In the genomic region with DNA sequence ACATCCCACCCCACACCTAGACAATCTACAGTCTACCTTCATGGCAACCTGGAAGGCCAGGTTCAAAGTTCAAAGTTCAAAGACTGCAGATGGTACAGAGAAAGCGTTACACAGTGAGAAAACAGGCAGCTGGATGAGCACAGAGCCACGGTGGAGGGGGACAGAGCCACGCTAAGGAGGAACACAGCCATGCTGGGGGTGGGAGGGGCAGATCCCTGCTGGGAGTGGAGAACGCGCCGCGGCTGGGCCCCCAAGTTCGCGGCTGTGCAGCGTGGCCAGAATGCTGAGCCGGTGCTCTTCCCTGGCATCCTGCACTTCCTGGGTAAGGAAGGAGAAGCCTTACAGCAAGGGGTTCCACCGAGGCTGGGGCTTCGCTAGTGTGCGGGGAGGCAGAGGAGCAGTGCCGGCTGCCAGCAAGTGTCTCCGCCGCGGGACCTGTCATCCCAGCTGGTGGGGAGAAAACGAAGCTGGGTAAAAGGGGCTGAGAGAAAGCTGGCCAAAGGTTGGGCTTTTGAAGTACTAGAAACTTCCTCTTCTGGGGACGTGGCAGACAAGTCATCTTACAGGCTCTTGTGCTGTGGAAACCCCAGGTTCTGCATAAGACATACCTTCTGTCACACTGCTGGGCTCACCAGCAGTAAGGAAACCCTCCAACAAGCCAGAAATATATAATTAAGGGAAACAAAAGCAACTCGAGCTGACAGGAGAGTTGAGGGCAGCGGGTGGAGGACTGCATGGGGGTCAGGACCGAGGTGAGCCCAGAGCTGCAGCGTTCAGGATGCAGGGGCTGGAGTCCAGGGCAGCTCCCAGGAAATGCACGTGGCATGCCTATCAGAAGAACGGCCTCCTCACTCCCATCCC, we compare ENCODE assay signal across 9 cellular contexts.
DNase-seq lines count a peak whose midpoint lies in the region; ATAC-seq, FAIRE-seq and TF ChIP-seq lines count a peak whose summit lies in the region.
"Had no signal": no experiment of that assay in that cellular context is flagged by ENCODE, and none has a peak within 500 bp of the region (broad histone marks: within the 10 kb centered on the region; RNA-seq: fewer than 3 reads in every experiment).

No MANE protein-coding gene starts in this region.

- whole genome bisulfite sequencing in HepG2 (ENCODE audit: low lambda C conversion rate), result 22% methylated on average over 24 of the region's 26 CpGs
- WGBS in tibial nerve, 2 donors, result 32 to 45% methylated on average over 26 of the region's 26 CpGs

- BruUV-seq in HepG2 (replicated peaks; lab: Mats Ljungman, UMichigan), result no TSS peak

- peak overlapping the region; percentile 58 for H3K4me3 Mint-ChIP-seq in activated naive CD4-positive, alpha-beta T cell treated with anti-CD3 and anti-CD28 coated beads for 36 hours

- peak; percentile 84 for ATAC-seq in HepG2
- ATAC-seq in GM21515 (IDR thresholded peaks at IDR 0.05; ENCODE audit: unreplicated experiment), result no peak
- no peak for ATAC-seq in GM18861 (IDR thresholded peaks at IDR 0.05; ENCODE audit: unreplicated experiment)

- H3K9me3 Mint-ChIP-seq in activated naive CD4-positive, alpha-beta T cell treated with anti-CD3 and anti-CD28 coated beads for 36 hours, result no peaks in the 10 kb centered on the region

- peak; percentile 47 for FAIRE-seq in HepG2 (lab: Jason Lieb, UNC)

- no peaks in the 10 kb centered on the region for H3K36me3 ChIP-seq in HepG2 (replicated peaks in 1 of 2; ENCODE audit: control insufficient read depth in 1 of 2, insufficient read depth in 2 of 2, low read length in 2 of 2)
- peaks cover 0 to 6% (median 0%) of the 10 kb centered on the region in 3 donors for H3K36me3 ChIP-seq in tibial nerve

- POLR2A ChIA-PET in HepG2 (lab: Yijun Ruan, JAX), result interaction anchor here (1.8 kb wide), 1 partner anchor 11 kb away, joined by 8 read pairs; no protein-coding TSS in a partner anchor

- H3K79me2 ChIP-seq in HepG2 (ENCODE audit: insufficient read depth, low read length), result peaks cover 33% of the 10 kb centered on the region

- peaks cover 9% of the 10 kb centered on the region for H3K27me3 Mint-ChIP-seq in activated naive CD4-positive, alpha-beta T cell treated with anti-CD3 and anti-CD28 coated beads for 36 hours (ENCODE audit: low read depth)

- H3K27ac Mint-ChIP-seq in activated naive CD4-positive, alpha-beta T cell treated with anti-CD3 and anti-CD28 coated beads for 36 hours, result peak overlapping the region; percentile 82

- in situ Hi-C loops in HepG2 (cut with HindIII; ENCODE audit: extremely low pct_ligation_motif_present, low pct_unique_long_range_greater_than_20kb), result no loop called here

- H3K9me3 ChIP-seq in HepG2 (ENCODE audit: low read length), result no peaks in the 10 kb centered on the region
- no peaks in the 10 kb centered on the region for H3K9me3 ChIP-seq in tibial nerve

- H3K27ac ChIP-seq in HepG2 (ENCODE audit: extremely low read length, insufficient read depth, low read length) (peak overlapping the region; percentile 15), tibial nerve (peak overlapping the region in 3 of 4 donors; percentile 46 to 65 (median 64))

- H3K4me1 Mint-ChIP-seq in activated naive CD4-positive, alpha-beta T cell treated with anti-CD3 and anti-CD28 coated beads for 36 hours (ENCODE audit: low read depth), result peaks cover 60% of the 10 kb centered on the region

- H3K4me2 ChIP-seq in HepG2 (ENCODE audit: low read depth, low read length), result peak overlapping the region; percentile 66

- no peak for TF ChIP-seq EP300 in HepG2 (IDR thresholded peaks at IDR 0.05; ENCODE audit: low read depth in 2 of 2, low read length in 2 of 2)
- TF ChIP-seq EP300 in HepG2 (CRISPR knock-in tag; IDR thresholded peaks at IDR 0.05; ENCODE audit: borderline replicate concordance), result no peak
- no peak for TF ChIP-seq EP300 in tibial nerve (IDR thresholded peaks at IDR 0.05)

- H3K4me3 ChIP-seq in HepG2 (replicated peaks in 1 of 3; ENCODE audit: insufficient read depth in 1 of 3, low read depth in 2 of 3, low read length in 3 of 3) (peak overlapping the region in 2 of 3 experiments; percentile 12 to 36; a peak in 4 of 6 replicates), tibial nerve (peak overlapping the region in 3 of 4 donors; percentile 15 to 20 (median 17))

- intact Hi-C loops in activated naive CD4-positive, alpha-beta T cell treated with anti-CD3 and anti-CD28 coated beads for 36 hours (cut with micrococcal nuclease), result loop anchor here (1.0 to 2.0 kb wide), 5 partner anchors 9 to 42 kb away; no protein-coding TSS in a partner anchor
- intact Hi-C loops in HepG2 (cut with micrococcal nuclease; ENCODE audit: unreplicated experiment), result no loop called here

- no peak overlapping the region for H2AFZ ChIP-seq in HepG2 (ENCODE audit: low read length)

- H3K27me3 ChIP-seq in HepG2 (ENCODE audit: control insufficient read depth in 1 of 2, insufficient read depth in 2 of 2, low read length in 2 of 2), result no peaks in the 10 kb centered on the region
- H3K27me3 ChIP-seq in tibial nerve, result no peaks in the 10 kb centered on the region

- H3K4me1 ChIP-seq in HepG2 (ENCODE audit: insufficient read depth, low read length) (peaks cover 33% of the 10 kb centered on the region), tibial nerve (peaks cover 0 to 66% (median 39%) of the 10 kb centered on the region in 4 donors)

- TF ChIP-seq CTCF in HepG2 (CRISPR knock-in tag; IDR thresholded peaks at IDR 0.05), result no peak
- no peak for TF ChIP-seq CTCF in tibial nerve (IDR thresholded peaks at IDR 0.05)

- peak overlapping the region; percentile 32 for H3K9ac ChIP-seq in HepG2 (ENCODE audit: insufficient read depth, low read depth, low read length)

- H4K20me1 ChIP-seq in HepG2 (ENCODE audit: insufficient read depth, low read length), result peaks cover 52% of the 10 kb centered on the region

- CTCF ChIA-PET in activated naive CD4-positive, alpha-beta T cell treated with anti-CD3 and anti-CD28 coated beads for 36 hours (lab: Charles Lee), result no interaction called here
- CTCF ChIA-PET in HepG2 (lab: Yijun Ruan, JAX; ENCODE audit: low intra/inter-chr PET ratio, low total read pairs), result no interaction called here

- DNase-seq in activated CD8-positive, alpha-beta memory T cell treated with anti-CD3 and anti-CD28 coated beads, Interleukin-2, amount 50 U/mL, for 48 hours, result peak; percentile 70
- no peak for DNase-seq in activated CD8-positive, alpha-beta memory T cell treated with anti-CD3 and anti-CD28 coated beads, Interleukin-2, amount 50 U/mL, for 4 hours
- DNase-seq in activated naive CD4-positive, alpha-beta T cell treated with anti-CD3 and anti-CD28 coated beads for 36 hours, result peak; percentile 79
- DNase-seq in HepG2 (ENCODE audit: low spot score) (peak; percentile 54), tibial nerve (ENCODE audit: low spot score in 2 of 2) (peak in 1 of 2 donors; percentile 12), H4 (ENCODE audit: low spot score) (no peak)
- DNase-seq: RPMI8226 had no signal

- TF ChIP-seq POLR2A in HepG2 (IDR thresholded peaks at IDR 0.05; ENCODE audit: insufficient read depth in 1 of 2, low read depth in 2 of 2, low read length in 2 of 2) (no peak), tibial nerve (IDR thresholded peaks at IDR 0.05) (no peak)

- no peaks in the 10 kb centered on the region for H3K36me3 Mint-ChIP-seq in activated naive CD4-positive, alpha-beta T cell treated with anti-CD3 and anti-CD28 coated beads for 36 hours (ENCODE audit: low read depth)

- TF ChIP-seq RAD21 in HepG2 (CRISPR knock-in tag; IDR thresholded peaks at IDR 0.05), result no peak

TF ChIP-seq in HepG2, 621 proteins besides CTCF, POLR2A, EP300 and RAD21 (continues in another document):
- peak; percentile 51; the same call in 1 of the 2 replicates for TF ChIP-seq ZBTB33 (CRISPR knock-in tag; IDR thresholded peaks at IDR 0.05)
- TF ChIP-seq MBNL3 (CRISPR knock-in tag; conservative IDR thresholded peaks at IDR 0.05), result no peak
- no peak for TF ChIP-seq HMG20B (CRISPR knock-in tag; conservative IDR thresholded peaks at IDR 0.05)
- 0 out of 2 replicates have a peak, but pooled peaks have one; percentile 16 for TF ChIP-seq ZBTB4 (CRISPR knock-in tag; IDR thresholded peaks at IDR 0.05; ENCODE audit: borderline replicate concordance)
- no peak for TF ChIP-seq ATRX (CRISPR knock-in tag; IDR thresholded peaks at IDR 0.05; ENCODE audit: borderline replicate concordance)
- TF ChIP-seq HNF4A (CRISPR knock-in tag; IDR thresholded peaks at IDR 0.05), result peak; percentile 90
- no peak for TF ChIP-seq TSC22D2 (CRISPR knock-in tag; IDR thresholded peaks at IDR 0.05; ENCODE audit: borderline replicate concordance)

Comparison
In these comparisons a context has a peak if more than half of its experiments do, and no peak if none do; other contexts are left out.
1. DNase-seq: peak in activated CD8-positive, alpha-beta memory T cell treated with anti-CD3 and anti-CD28 coated beads, Interleukin-2, amount 50 U/mL, for 48 hours (single experiment), activated naive CD4-positive, alpha-beta T cell treated with anti-CD3 and anti-CD28 coated beads for 36 hours (single experiment) and HepG2 (single experiment); none in activated CD8-positive, alpha-beta memory T cell treated with anti-CD3 and anti-CD28 coated beads, Interleukin-2, amount 50 U/mL, for 4 hours (single experiment) and H4 (single experiment).